ENCODE assay signal across 16 cellular contexts in the genomic region with DNA sequence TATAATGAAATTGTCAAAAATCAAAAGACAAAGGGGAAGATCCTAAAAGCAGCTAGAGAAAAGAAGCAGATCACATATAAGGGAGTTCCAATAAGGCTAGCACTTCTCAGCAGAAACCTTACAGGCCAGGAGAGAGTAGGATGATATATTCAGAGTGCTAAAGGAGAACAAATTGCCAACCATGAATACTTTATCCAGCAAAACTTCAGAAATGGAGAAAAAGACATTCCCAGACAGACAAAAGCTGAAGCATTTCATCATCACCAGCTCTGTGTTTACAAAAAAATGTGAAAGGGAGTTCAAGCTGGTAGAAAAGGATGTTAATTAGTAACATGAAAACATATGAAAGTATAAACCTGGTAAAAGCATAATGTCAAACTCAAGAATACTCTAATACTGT. TPM values are rescaled to one million over a fixed set of nuclear protein-coding genes. Genes with fewer than 3 reads are reported as not detected.
DNase-seq lines count a peak whose midpoint lies in the region; ATAC-seq, FAIRE-seq and TF ChIP-seq lines count a peak whose summit lies in the region.
"Had no signal": no experiment of that assay in that cellular context is flagged by ENCODE, and none has a peak within 500 bp of the region (broad histone marks: within the 10 kb centered on the region; RNA-seq: fewer than 3 reads in every experiment).

No MANE protein-coding gene starts in this region.

- TF ChIP-seq EP300 in K562 (IDR thresholded peaks at IDR 0.05; ENCODE audit: low read length): no peak

- peak overlapping the region; percentile 52 for H3K27ac Mint-ChIP-seq in activated T-cell treated with anti-CD3 and anti-CD28 coated beads, Interleukin-2, amount 50 U/mL, for 72 hours
- H3K27ac Mint-ChIP-seq in progenitor cell of endocrine pancreas: no peak overlapping the region
- no peak overlapping the region for H3K27ac Mint-ChIP-seq in activated CD4-positive, alpha-beta T cell treated with anti-CD3 and anti-CD28 coated beads, Interleukin-2, amount 10 ng/mL, durations not matched to agents 7 days and 5 days
- H3K27ac Mint-ChIP-seq: B cell; CD8-positive, alpha-beta T cell; H9 had no signal

- H2AFZ ChIP-seq in K562 (ENCODE audit: low read depth, low read length): no peak overlapping the region

- no peak overlapping the region for H3K4me3 ChIP-seq in HEK293 (ENCODE audit: low read depth, low read length)
- H3K4me3 ChIP-seq in K562: no peak overlapping the region

- peaks cover 44 to 59% of the 10 kb centered on the region in 2 donors for H3K36me3 Mint-ChIP-seq in activated T-cell treated with anti-CD3 and anti-CD28 coated beads, Interleukin-2, amount 50 U/mL, for 72 hours (ENCODE audit: insufficient read depth in 2 of 2)
- H3K36me3 Mint-ChIP-seq in progenitor cell of endocrine pancreas (ENCODE audit: insufficient read depth): peaks cover 69% of the 10 kb centered on the region
- H3K36me3 Mint-ChIP-seq in activated CD4-positive, alpha-beta T cell treated with anti-CD3 and anti-CD28 coated beads, Interleukin-2, amount 10 ng/mL, durations not matched to agents 7 days and 5 days (ENCODE audit: low read depth): peaks cover 88% of the 10 kb centered on the region

- in situ Hi-C loops in K562 (cut with MboI): no loop called here

- H3K4me2 ChIP-seq in K562 (ENCODE audit: insufficient read depth, low read length): no peak overlapping the region
- H3K4me2 ChIP-seq: BLaER1 treated with 17β-estradiol and CSF1 and Interleukin-3, amounts not matched to agents 10 nM and 100 nM had no signal

- FAIRE-seq in GM18507 (lab: Jason Lieb, UNC): peak; percentile 18
- no peak for FAIRE-seq in K562 (lab: Jason Lieb, UNC)
- FAIRE-seq: H1 had no signal

- no peaks in the 10 kb centered on the region for H3K27me3 Mint-ChIP-seq in activated T-cell treated with anti-CD3 and anti-CD28 coated beads, Interleukin-2, amount 50 U/mL, for 72 hours (ENCODE audit: low read depth)
- no peaks in the 10 kb centered on the region for H3K27me3 Mint-ChIP-seq in progenitor cell of endocrine pancreas
- H3K27me3 Mint-ChIP-seq in activated CD4-positive, alpha-beta T cell treated with anti-CD3 and anti-CD28 coated beads, Interleukin-2, amount 10 ng/mL, durations not matched to agents 7 days and 5 days: no peaks in the 10 kb centered on the region
- H3K27me3 Mint-ChIP-seq: B cell had no signal

- no peak for TF ChIP-seq CTCF in HEK293 (tag by site-specific recombination; IDR thresholded peaks at IDR 0.05)
- TF ChIP-seq CTCF in K562 (IDR thresholded peaks at IDR 0.05 in 2 of 3, conservative IDR thresholded peaks at IDR 0.05 in 1 of 3; ENCODE audit: insufficient read depth in 2 of 3, low read depth in 1 of 3, low read length in 3 of 3): no peak
- TF ChIP-seq CTCF in progenitor cell of endocrine pancreas (IDR thresholded peaks at IDR 0.05; ENCODE audit: unreplicated experiment): no peak

- H3K4me3 Mint-ChIP-seq in activated T-cell treated with anti-CD3 and anti-CD28 coated beads, Interleukin-2, amount 50 U/mL, for 72 hours: no peak overlapping the region
- no peak overlapping the region for H3K4me3 Mint-ChIP-seq in progenitor cell of endocrine pancreas (ENCODE audit: low read depth)
- H3K4me3 Mint-ChIP-seq in activated CD4-positive, alpha-beta T cell treated with anti-CD3 and anti-CD28 coated beads, Interleukin-2, amount 10 ng/mL, durations not matched to agents 7 days and 5 days: no peak overlapping the region
- H3K4me3 Mint-ChIP-seq: B cell; CD8-positive, alpha-beta T cell; H9 had no signal

- peaks cover 9% of the 10 kb centered on the region for H3K4me1 Mint-ChIP-seq in activated T-cell treated with anti-CD3 and anti-CD28 coated beads, Interleukin-2, amount 50 U/mL, for 72 hours (ENCODE audit: low read depth)
- no peaks in the 10 kb centered on the region for H3K4me1 Mint-ChIP-seq in progenitor cell of endocrine pancreas (ENCODE audit: low read depth)
- peaks cover 21% of the 10 kb centered on the region for H3K4me1 Mint-ChIP-seq in activated CD4-positive, alpha-beta T cell treated with anti-CD3 and anti-CD28 coated beads, Interleukin-2, amount 10 ng/mL, durations not matched to agents 7 days and 5 days
- H3K4me1 Mint-ChIP-seq: B cell, H9 had no signal

- TF ChIP-seq RAD21 in K562 (CRISPR knock-in tag; conservative IDR thresholded peaks at IDR 0.05 in 1 of 2, IDR thresholded peaks at IDR 0.05 in 1 of 2): no peak

- CTCF ChIA-PET in HEK293 (lab: Yijun Ruan, JAX): interaction anchor here (0.6 to 1.0 kb wide), 2 partner anchors 18 to 1330 kb away, joined by 3 to 5 read pairs; no protein-coding TSS in a partner anchor
- CTCF ChIA-PET in K562 (lab: Yijun Ruan, JAX; ENCODE audit: low intra/inter-chr PET ratio): no interaction called here
- CTCF ChIA-PET in activated CD4-positive, alpha-beta T cell treated with anti-CD3 and anti-CD28 coated beads, Interleukin-2, amount 10 ng/mL, durations not matched to agents 7 days and 5 days (lab: Charles Lee): interaction anchor here (0.8 to 1.1 kb wide), 2 partner anchors 16 to 17 kb away, joined by 4 to 5 read pairs; no protein-coding TSS in a partner anchor

- H4K20me1 ChIP-seq in K562 (replicated peaks; ENCODE audit: control insufficient read depth, insufficient read depth, low read length): no peaks in the 10 kb centered on the region

- no TSS peak for BruUV-seq in K562 (replicated peaks; lab: Mats Ljungman, UMichigan)

- H3K9me3 Mint-ChIP-seq in activated T-cell treated with anti-CD3 and anti-CD28 coated beads, Interleukin-2, amount 50 U/mL, for 72 hours: peaks cover 10 to 25% of the 10 kb centered on the region in 2 donors
- H3K9me3 Mint-ChIP-seq in progenitor cell of endocrine pancreas (ENCODE audit: low read depth): peaks cover 38% of the 10 kb centered on the region
- H3K9me3 Mint-ChIP-seq in activated CD4-positive, alpha-beta T cell treated with anti-CD3 and anti-CD28 coated beads, Interleukin-2, amount 10 ng/mL, durations not matched to agents 7 days and 5 days: peaks cover 41% of the 10 kb centered on the region

- no peaks in the 10 kb centered on the region for H3K27me3 ChIP-seq in K562 (ENCODE audit: control insufficient read depth in 2 of 2, insufficient read depth in 2 of 2, low read length in 2 of 2)
- H3K27me3 ChIP-seq: BLaER1 treated with 17β-estradiol and CSF1 and Interleukin-3, amounts not matched to agents 10 nM and 100 nM had no signal

- peaks cover 7 to 40% of the 10 kb centered on the region in 2 experiments for H3K36me3 ChIP-seq in HEK293 (ENCODE audit: control insufficient read depth in 2 of 2, insufficient read depth in 1 of 2, low read length in 2 of 2)
- peaks cover 42% of the 10 kb centered on the region for H3K36me3 ChIP-seq in K562 (ENCODE audit: control insufficient read depth, insufficient read depth, low read length)

- no peaks in the 10 kb centered on the region for H3K9me1 ChIP-seq in K562 (ENCODE audit: control insufficient read depth, insufficient read depth, low read length)

- no peak overlapping the region for H3K9ac ChIP-seq in K562 (ENCODE audit: insufficient read depth in 1 of 2, low read depth in 2 of 2, low read length in 2 of 2)
- H3K9ac ChIP-seq: BLaER1 treated with 17β-estradiol and CSF1 and Interleukin-3, amounts not matched to agents 10 nM and 100 nM had no signal

- no peak for TF ChIP-seq POLR2A in K562 (conservative IDR thresholded peaks at IDR 0.05)

- no peak for DNase-seq in activated T-cell treated with anti-CD3 and anti-CD28 coated beads, Interleukin-2, amount 50 U/mL, for 72 hours
- DNase-seq in activated T-cell treated with anti-CD3 and anti-CD28 coated beads for 4 hours (no peak), GM18507 (ENCODE audit: extremely low spot score, insufficient read length, low read depth) (no peak), K562 (ENCODE audit: extremely low read depth in 1 of 4, low spot score in 3 of 4) (no peak), progenitor cell of endocrine pancreas (ENCODE audit: low spot score, unreplicated experiment) (no peak), iPS-NIHi7 (ENCODE audit: extremely low spot score) (no peak)
- no peak for DNase-seq in activated CD4-positive, alpha-beta T cell treated with anti-CD3 and anti-CD28 coated beads, Interleukin-2, amount 10 ng/mL, durations not matched to agents 7 days and 5 days
- DNase-seq: Calu3; CD8-positive, alpha-beta T cell; DMS79 treated with DMSO at 0.1 percent for 48 hours; GF-D8; H9 had no signal

- H3K4me1 ChIP-seq in HEK293 (ENCODE audit: control insufficient read depth, insufficient read depth, low read length) (no peaks in the 10 kb centered on the region), K562 (replicated peaks in 1 of 2; ENCODE audit: control insufficient read depth in 2 of 2, insufficient read depth in 2 of 2, low read length in 2 of 2) (no peaks in the 10 kb centered on the region)

- intact Hi-C loops in K562 (cut with micrococcal nuclease): no loop called here

- POLR2A ChIA-PET in HEK293 (lab: Yijun Ruan, JAX): no interaction called here
- POLR2A ChIA-PET in K562 (lab: Yijun Ruan, JAX): interaction anchor here (0.7 to 0.9 kb wide), 2 partner anchors 13 to 16 kb away, joined by 3 read pairs; no protein-coding TSS in a partner anchor
- POLR2A ChIA-PET in activated CD4-positive, alpha-beta T cell treated with anti-CD3 and anti-CD28 coated beads, Interleukin-2, amount 10 ng/mL, durations not matched to agents 7 days and 5 days (lab: Charles Lee): no interaction called here

- H3K79me2 ChIP-seq in K562 (ENCODE audit: control insufficient read depth, insufficient read depth, low read length): no peaks in the 10 kb centered on the region

- no peak for ATAC-seq in activated T-cell treated with anti-CD3 and anti-CD28 coated beads, Interleukin-2, amount 50 U/mL, for 72 hours (replicated peaks in 1 of 2)
- no peak for ATAC-seq in K562
- ATAC-seq: CD8-positive, alpha-beta T cell had no signal

- no peaks in the 10 kb centered on the region for H3K9me3 ChIP-seq in HEK293 (ENCODE audit: control insufficient read depth, insufficient read depth, low read depth, low read length)
- H3K9me3 ChIP-seq in K562 (replicated peaks; ENCODE audit: control insufficient read depth, insufficient read depth, low read depth, low read length): peaks cover 7% of the 10 kb centered on the region

- H3K27ac ChIP-seq in HEK293 (ENCODE audit: extremely low read depth, low read depth, low read length) (no peak overlapping the region), K562 (ENCODE audit: extremely low read depth, low read depth, low read length) (no peak overlapping the region)
- H3K27ac ChIP-seq: BLaER1 treated with 17β-estradiol and CSF1 and Interleukin-3, amounts not matched to agents 10 nM and 100 nM had no signal

RNA-seq across cellular contexts. Expression of a gene that starts 37.4 kb away (rescaled TPM):
- total RNA-seq in activated T-cell treated with anti-CD3 and anti-CD28 coated beads, Interleukin-2, amount 50 U/mL, for 72 hours: 10 to 100 TPM; 50.0 to 57.2 TPM
- 15.8 and 27.5 TPM in 2 replicates for total RNA-seq in K562 (2011; cell fraction: chromatin; rRNA removed; ENCODE audit: low replicate concordance)
- total RNA-seq in K562 (2011; cell fraction: nucleolus; rRNA removed): 14.7 and 18.3 TPM in 2 replicates
- 14.1 and 15.6 TPM in 2 replicates for total RNA-seq in K562 (2011; cell fraction: nucleoplasm; rRNA removed)
- 18.9 and 20.5 TPM in 2 replicates for total RNA-seq in K562 (2014; rRNA removed)
- total RNA-seq in K562 (2014; rRNA removed; fragmentation: Illumina TruSeq; extraction: Trizol): 19.9 and 20.1 TPM in 2 replicates
- 18.6 and 21.9 TPM in 2 replicates for total RNA-seq in K562 (2015; rRNA removed; fragmentation: Illumina TruSeq; extraction: Trizol)
- 22.1 and 23.1 TPM in 2 replicates for total RNA-seq in K562 (2021)
- polyA plus RNA-seq in K562 (2011; rRNA removed): 25.6 and 30.3 TPM in 2 replicates
- polyA plus RNA-seq in K562 (2011; cell fraction: cytosol; rRNA removed): 12.0 and 18.5 TPM in 2 replicates
- polyA plus RNA-seq in K562 (2011; cell fraction: nucleus; rRNA removed): 8.0 and 10.4 TPM in 2 replicates
- polyA plus RNA-seq in K562 (2012): 14.9 and 15.5 TPM in 2 replicates
- 26.3 and 27.9 TPM in 2 replicates for polyA plus RNA-seq in K562 (2014; fragmentation: Illumina TruSeq; extraction: Trizol)
- 1 to 10 TPM; 4.6 to 5.3 TPM for polyA plus RNA-seq in K562 (2014; fragmentation: Nextera tagmentation; extraction: Ambion mirVana)
- 21.7 and 23.0 TPM in 2 replicates for polyA plus RNA-seq in K562 (2014; rRNA removed)
- polyA minus RNA-seq in K562 (2011; rRNA and poly(A)+ RNA removed): 37.9 and 40.4 TPM in 2 replicates
- polyA minus RNA-seq in K562 (2011; cell fraction: cytosol; rRNA and poly(A)+ RNA removed): 17.8 and 20.6 TPM in 2 replicates
- 9.7 and 11.4 TPM in 2 replicates for polyA minus RNA-seq in K562 (2011; cell fraction: nucleus; rRNA and poly(A)+ RNA removed)
- 16.6 and 17.7 TPM in 2 replicates for total RNA-seq in progenitor cell of endocrine pancreas
- total RNA-seq in activated CD4-positive, alpha-beta T cell treated with anti-CD3 and anti-CD28 coated beads, Interleukin-2, amount 10 ng/mL, durations not matched to agents 7 days and 5 days: 10 to 100 TPM; 43.5 to 45.4 TPM

RNA-seq across cellular contexts. Expression of a gene that starts 39.8 kb away (rescaled TPM):
- total RNA-seq in activated T-cell treated with anti-CD3 and anti-CD28 coated beads, Interleukin-2, amount 50 U/mL, for 72 hours: 10 to 100 TPM; 57.5 to 59.5 TPM
- 337 and 699 TPM in 2 replicates for total RNA-seq in K562 (2011; cell fraction: chromatin; rRNA removed; ENCODE audit: low replicate concordance)
- total RNA-seq in K562 (2011; cell fraction: nucleolus; rRNA removed): 179 and 196 TPM in 2 replicates
- total RNA-seq in K562 (2011; cell fraction: nucleoplasm; rRNA removed): 243 and 244 TPM in 2 replicates
- 78.2 and 82.6 TPM in 2 replicates for total RNA-seq in K562 (2014; rRNA removed)
- total RNA-seq in K562 (2014; rRNA removed; fragmentation: Illumina TruSeq; extraction: Trizol): 67.6 and 81.1 TPM in 2 replicates
- total RNA-seq in K562 (2015; rRNA removed; fragmentation: Illumina TruSeq; extraction: Trizol): 73.9 and 83.8 TPM in 2 replicates
- 101 and 113 TPM in 2 replicates for total RNA-seq in K562 (2021)
- 151 and 192 TPM in 2 replicates for polyA plus RNA-seq in K562 (2011; rRNA removed)
- 128 and 145 TPM in 2 replicates for polyA plus RNA-seq in K562 (2011; cell fraction: cytosol; rRNA removed)
- 458 and 560 TPM in 2 replicates for polyA plus RNA-seq in K562 (2011; cell fraction: nucleus; rRNA removed)
- 62.8 and 102 TPM in 2 replicates for polyA plus RNA-seq in K562 (2012)
- 128 and 149 TPM in 2 replicates for polyA plus RNA-seq in K562 (2014; fragmentation: Illumina TruSeq; extraction: Trizol)
- 10 to 100 TPM; 17.7 to 25.3 TPM for polyA plus RNA-seq in K562 (2014; fragmentation: Nextera tagmentation; extraction: Ambion mirVana)
- 77.3 and 95.9 TPM in 2 replicates for polyA plus RNA-seq in K562 (2014; rRNA removed)
- 241 and 345 TPM in 2 replicates for polyA minus RNA-seq in K562 (2011; rRNA and poly(A)+ RNA removed)
- polyA minus RNA-seq in K562 (2011; cell fraction: cytosol; rRNA and poly(A)+ RNA removed): 104 and 113 TPM in 2 replicates
- polyA minus RNA-seq in K562 (2011; cell fraction: nucleus; rRNA and poly(A)+ RNA removed): 100 and 315 TPM in 2 replicates
- total RNA-seq in progenitor cell of endocrine pancreas: 65.0 and 69.6 TPM in 2 replicates
- 10 to 100 TPM; 52.4 to 54.3 TPM for total RNA-seq in activated CD4-positive, alpha-beta T cell treated with anti-CD3 and anti-CD28 coated beads, Interleukin-2, amount 10 ng/mL, durations not matched to agents 7 days and 5 days
